ENCODE assay signal across 9 cellular contexts in the genomic region with DNA sequence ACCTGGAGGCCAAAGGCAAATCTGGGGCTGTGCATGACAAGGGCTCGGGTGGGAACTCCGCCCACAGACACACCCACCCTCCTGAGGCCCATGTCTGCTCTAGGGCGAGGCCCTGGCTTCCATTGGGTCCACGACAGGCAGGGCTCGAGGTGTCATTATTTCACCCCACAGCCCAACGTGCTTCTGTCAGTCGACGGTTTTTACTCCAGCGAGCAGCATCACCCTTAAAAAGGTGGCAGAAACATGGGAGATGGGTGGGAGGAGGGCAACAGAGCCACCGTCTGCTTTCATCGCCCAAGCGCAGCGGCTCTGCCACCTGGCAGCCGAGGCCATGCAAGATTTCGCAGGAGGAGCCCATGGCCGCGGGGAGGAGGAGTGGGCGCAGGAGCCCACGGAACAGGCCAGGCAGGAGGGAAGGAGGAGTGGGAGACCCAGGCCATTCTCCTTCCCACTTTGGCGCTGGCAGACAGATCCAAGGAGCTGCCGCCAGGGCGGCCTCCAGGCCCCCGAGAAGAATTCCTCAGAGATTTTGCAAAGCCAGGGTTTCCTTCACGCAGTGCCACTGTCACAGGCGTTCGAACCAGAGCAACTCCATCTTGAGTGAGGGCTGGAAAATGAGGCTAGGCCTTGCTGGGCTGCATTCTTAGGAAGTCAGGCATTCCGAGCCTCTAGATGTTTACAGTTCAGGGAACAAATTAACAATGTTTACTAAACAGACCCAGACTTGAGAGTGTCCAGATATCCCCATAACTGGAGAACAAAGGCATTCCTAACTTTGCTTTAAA.
"Had no signal": no experiment of that assay in that cellular context is flagged by ENCODE, and none has a peak within 500 bp of the region (broad histone marks: within the 10 kb centered on the region; RNA-seq: fewer than 3 reads in every experiment).

No MANE protein-coding gene starts in this region.

- DNase-seq: activated T-cell treated with anti-CD3 and anti-CD28 coated beads, Interleukin-2, amount 50 U/mL, for 4 hours; hippocampal formation; immature natural killer cell; retina; T-helper 2 cell; tibial artery had no signal

- H3K9me3 ChIP-seq: pancreas, tibial artery had no signal

- ATAC-seq: activated T-cell treated with anti-CD3 and anti-CD28 coated beads, Interleukin-2, amount 50 U/mL, for 4 hours; left lobe of liver; pancreas; stimulated activated effector memory CD8-positive, alpha-beta T cell treated with anti-CD3 and anti-CD28 coated beads, Interleukin-12 subunit alpha, Interleukin-12 subunit beta, amount 100 ng/mL, for 72 hours had no signal

- H3K4me1 ChIP-seq: tibial artery had no signal

- H3K36me3 ChIP-seq: pancreas, tibial artery had no signal

- H3K27ac ChIP-seq: pancreas, tibial artery had no signal

- H3K4me3 ChIP-seq: pancreas, tibial artery had no signal

- H3K27me3 ChIP-seq: pancreas had no signal
